20 cellular contexts compared by ENCODE assay signal in genomic region chr7:142542097-142542496, GRCh38.
DNase-seq lines count a peak whose midpoint lies in the region; ATAC-seq and TF ChIP-seq lines count a peak whose summit lies in the region.
"Had no signal": no experiment of that assay in that cellular context is flagged by ENCODE, and none has a peak within 500 bp of the region (broad histone marks: within the 10 kb centered on the region; RNA-seq: fewer than 3 reads in every experiment).

No MANE protein-coding gene starts in this region.

- H3K27ac Mint-ChIP-seq in activated naive CD4-positive, alpha-beta T cell treated with anti-CD3 and anti-CD28 coated beads, Interleukin-2, amount 50 U/mL, for 24 hours, result peak overlapping the region; percentile 81
- H3K27ac Mint-ChIP-seq: B cell; CD14-positive monocyte; CD4-positive, alpha-beta T cell had no signal

- H3K4me1 Mint-ChIP-seq in activated naive CD4-positive, alpha-beta T cell treated with anti-CD3 and anti-CD28 coated beads, Interleukin-2, amount 50 U/mL, for 24 hours, result peaks cover 29% of the 10 kb centered on the region
- H3K4me1 Mint-ChIP-seq: B cell had no signal

- peaks cover 2% of the 10 kb centered on the region for H3K36me3 Mint-ChIP-seq in activated naive CD4-positive, alpha-beta T cell treated with anti-CD3 and anti-CD28 coated beads, Interleukin-2, amount 50 U/mL, for 24 hours
- H3K36me3 Mint-ChIP-seq: CD14-positive monocyte; CD8-positive, alpha-beta memory T cell had no signal

- ATAC-seq in activated CD4-positive, CD25-positive, alpha-beta regulatory T cell treated with anti-CD3 and anti-CD28 coated beads, Interleukin-2, amount 50 U/mL, for 24 hours, result peak; percentile 25 to 41
- ATAC-seq in foreskin keratinocyte (peak; percentile 56), left lobe of liver (no peak)
- ATAC-seq: GM12878 had no signal

- H3K4me1 ChIP-seq in foreskin keratinocyte, result no peaks in the 10 kb centered on the region

- no peaks in the 10 kb centered on the region for H3K9me3 Mint-ChIP-seq in activated naive CD4-positive, alpha-beta T cell treated with anti-CD3 and anti-CD28 coated beads, Interleukin-2, amount 50 U/mL, for 24 hours
- H3K9me3 Mint-ChIP-seq: CD14-positive monocyte; CD4-positive, alpha-beta T cell; CD8-positive, alpha-beta memory T cell had no signal

- no peak for TF ChIP-seq CTCF in foreskin keratinocyte (conservative IDR thresholded peaks at IDR 0.05)

- H3K27ac ChIP-seq in foreskin keratinocyte, result no peak overlapping the region
- H3K27ac ChIP-seq: 22Rv1, BLaER1, GM23248 had no signal

- no peak overlapping the region for H3K4me3 Mint-ChIP-seq in activated naive CD4-positive, alpha-beta T cell treated with anti-CD3 and anti-CD28 coated beads, Interleukin-2, amount 50 U/mL, for 24 hours
- H3K4me3 Mint-ChIP-seq: B cell; CD14-positive monocyte; CD4-positive, alpha-beta T cell; CD8-positive, alpha-beta memory T cell had no signal

- no peaks in the 10 kb centered on the region for H3K27me3 ChIP-seq in foreskin keratinocyte
- H3K27me3 ChIP-seq: BLaER1 had no signal

- no peaks in the 10 kb centered on the region for H3K27me3 Mint-ChIP-seq in activated naive CD4-positive, alpha-beta T cell treated with anti-CD3 and anti-CD28 coated beads, Interleukin-2, amount 50 U/mL, for 24 hours
- H3K27me3 Mint-ChIP-seq: CD4-positive, alpha-beta T cell had no signal

- no peak for DNase-seq in activated CD4-positive, CD25-positive, alpha-beta regulatory T cell treated with anti-CD3 and anti-CD28 coated beads, Interleukin-2, amount 50 U/mL, for 72 hours
- no peak for DNase-seq in activated naive CD4-positive, alpha-beta T cell treated with anti-CD3 and anti-CD28 coated beads, Interleukin-2, amount 50 U/mL, for 16 hours
- DNase-seq in foreskin keratinocyte (no peak), left lobe of liver (ENCODE audit: low spot score) (no peak)
- DNase-seq: CD4-positive, alpha-beta T cell; CD8-positive, alpha-beta memory T cell; DMS 273 treated with DMSO at 0.1 percent for 48 hours; DMS79; EL; GDM1; GM23248; H7; HCEC 1CT had no signal
